Comparison of ENCODE assay signal across 21 cellular contexts in genomic region chr5:174947548-174947947, GRCh38.
DNase-seq lines count a peak whose midpoint lies in the region; ATAC-seq, FAIRE-seq and TF ChIP-seq lines count a peak whose summit lies in the region.
"Had no signal": no experiment of that assay in that cellular context is flagged by ENCODE, and none has a peak within 500 bp of the region (broad histone marks: within the 10 kb centered on the region; RNA-seq: fewer than 3 reads in every experiment).

No MANE protein-coding gene starts in this region.

- H3K36me3 ChIP-seq in HCT116 (ENCODE audit: control insufficient read depth in 1 of 2, insufficient read depth in 2 of 2, low read length in 2 of 2), result no peaks in the 10 kb centered on the region
- H3K36me3 ChIP-seq: BLaER1 had no signal

- H4K20me1 ChIP-seq in HCT116 (ENCODE audit: insufficient read depth), result no peaks in the 10 kb centered on the region
- H4K20me1 ChIP-seq: BLaER1 had no signal

- H3K9me3 ChIP-seq in HCT116 (ENCODE audit: control insufficient read depth in 1 of 2, insufficient read depth in 1 of 2, low read depth in 1 of 2, low read length in 2 of 2), result no peaks in the 10 kb centered on the region
- H3K9me3 ChIP-seq: BLaER1 had no signal

- peak; percentile 24 for FAIRE-seq in RCC 7860 (lab: Jason Lieb, UNC)
- FAIRE-seq: G401.6, GM12892, GM18507, H54, HTR-8/SVneo had no signal

- H3K9me2 ChIP-seq in HCT116 (ENCODE audit: insufficient read depth), result no peaks in the 10 kb centered on the region

- no peak overlapping the region for H3K27ac ChIP-seq in HCT116 (ENCODE audit: low read depth, low read length)
- H3K27ac ChIP-seq: BLaER1 had no signal

- no peak for TF ChIP-seq CTCF in HCT116 (IDR thresholded peaks at IDR 0.05 in 2 of 3, conservative IDR thresholded peaks at IDR 0.05 in 1 of 3; ENCODE audit: borderline replicate concordance in 1 of 3, insufficient read depth in 1 of 3, low read depth in 2 of 3, low read length in 2 of 3)
- TF ChIP-seq CTCF in fibroblast of mammary gland (conservative IDR thresholded peaks at IDR 0.05; ENCODE audit: control insufficient read depth, insufficient read depth, low read depth, low read length), result no peak

- no peak overlapping the region for H3K4me2 ChIP-seq in HCT116 (ENCODE audit: low read length)
- H3K4me2 ChIP-seq: BLaER1, GM23338 had no signal

- peak; percentile 14 for DNase-seq in Daoy (ENCODE audit: low read depth)
- DNase-seq in HCT116 (ENCODE audit: low read depth, low spot score), result no peak
- no peak for DNase-seq in RCC 7860 (ENCODE audit: low spot score)
- peak; percentile 10 for DNase-seq in fibroblast of mammary gland (ENCODE audit: low read depth)
- no peak for DNase-seq in NCI-H82 (lab: John Stamatoyannopoulos, UW)
- DNase-seq in stimulated activated naive CD4-positive, alpha-beta T cell treated with Interleukin-2 at 50 U/mL for 16 hours (lab: John Stamatoyannopoulos, UW), result no peak
- DNase-seq in CD1c-positive myeloid dendritic cell (ENCODE audit: extremely low spot score), result no peak
- no peak for DNase-seq in activated naive CD4-positive, alpha-beta T cell treated with anti-CD3 and anti-CD28 coated beads, Interleukin-2, amount 50 U/mL, for 16 hours
- DNase-seq: 8988T; Calu3; CD8-positive, alpha-beta T cell; DMS79 treated with DMSO at 0.1 percent for 48 hours; HCEC 1CT; HFFc6 had no signal

- intact Hi-C loops in HCT116 (cut with micrococcal nuclease), result no loop called here

- H3K79me2 ChIP-seq in HCT116 (ENCODE audit: insufficient read depth, low read length), result no peaks in the 10 kb centered on the region

- H3K9ac ChIP-seq in HCT116 (ENCODE audit: low read length), result no peak overlapping the region
- H3K9ac ChIP-seq: BLaER1 had no signal

- POLR2A ChIA-PET in HCT116 (lab: Charles Lee), result no interaction called here

- H3K27me3 ChIP-seq in HCT116 (ENCODE audit: insufficient read depth, low read length), result no peaks in the 10 kb centered on the region
- H3K27me3 ChIP-seq: BLaER1 had no signal

- CTCF ChIA-PET in HCT116 (lab: Charles Lee), result no interaction called here

- no peak overlapping the region for H3K4me3 ChIP-seq in HCT116 (replicated peaks in 1 of 2; ENCODE audit: low read depth in 1 of 2, low read length in 2 of 2)
- H3K4me3 ChIP-seq in fibroblast of mammary gland (ENCODE audit: control insufficient read depth, low read depth, low read length), result no peak overlapping the region
- H3K4me3 ChIP-seq: BLaER1, GM23338 had no signal

- no peak for TF ChIP-seq RAD21 in HCT116 (IDR thresholded peaks at IDR 0.05; ENCODE audit: low read depth)

- ATAC-seq in HCT116, result no peak
- ATAC-seq: CD8-positive, alpha-beta T cell; GM23338 had no signal

- H3K4me1 ChIP-seq in HCT116 (ENCODE audit: control insufficient read depth in 1 of 2, insufficient read depth in 2 of 2, low read length in 2 of 2), result no peaks in the 10 kb centered on the region
- H3K4me1 ChIP-seq: BLaER1 had no signal

- no TSS peak for BruUV-seq in HCT116 (replicated peaks; lab: Mats Ljungman, UMichigan)

- no peak overlapping the region for H2AFZ ChIP-seq in HCT116 (ENCODE audit: low read depth, low read length, poor library complexity, severe bottlenecking)
- H2AFZ ChIP-seq: GM23338 had no signal

- RAD21 ChIA-PET in HCT116 (lab: Charles Lee; ENCODE audit: low non-redundant PET in 1 of 2, low total read pairs in 2 of 2, uncharacterized antibody in 2 of 2, unreplicated experiment in 2 of 2), result no interaction called here

- TF ChIP-seq POLR2A in HCT116 (IDR thresholded peaks at IDR 0.05; ENCODE audit: borderline replicate concordance, extremely low read depth, insufficient read depth, insufficient read length), result no peak

TF ChIP-seq in HCT116, 20 proteins besides CTCF, POLR2A, EP300 and RAD21:
- TF ChIP-seq EZH2 (IDR thresholded peaks at IDR 0.05) (no peak), FOSL1 (IDR thresholded peaks at IDR 0.05; ENCODE audit: low read depth) (0 out of 2 replicates have a peak, but pooled peaks have one; percentile 8)

Comparison
In these comparisons a context has a peak if more than half of its experiments do, and no peak if none do; other contexts are left out.
1. DNase-seq: peak in Daoy (single experiment) and fibroblast of mammary gland (single experiment); none in HCT116 (single experiment), RCC 7860 (single experiment), NCI-H82 (single experiment), stimulated activated naive CD4-positive, alpha-beta T cell treated with Interleukin-2 at 50 U/mL for 16 hours (single experiment), CD1c-positive myeloid dendritic cell (single experiment) and activated naive CD4-positive, alpha-beta T cell treated with anti-CD3 and anti-CD28 coated beads, Interleukin-2, amount 50 U/mL, for 16 hours (single experiment).